18 cellular contexts compared by ENCODE assay signal in the genomic region with DNA sequence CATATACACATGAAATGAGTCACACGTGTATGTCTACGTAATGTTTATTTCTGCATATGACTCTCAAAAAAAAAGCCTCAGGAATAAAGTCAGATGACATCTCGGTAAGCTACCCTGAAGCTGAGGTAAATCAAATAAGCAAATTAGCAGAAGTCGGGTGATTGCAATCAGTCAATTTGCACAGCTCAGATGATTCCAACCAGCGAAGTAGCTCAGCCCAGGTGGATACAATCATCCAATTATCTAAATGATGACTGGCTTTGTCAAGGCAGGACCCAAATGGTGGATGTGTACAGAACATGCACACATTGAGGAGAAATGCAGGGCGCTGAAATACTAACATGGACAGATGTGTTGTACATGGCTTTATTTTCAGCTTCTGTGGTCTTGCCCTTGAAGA.
"Had no signal": no experiment of that assay in that cellular context is flagged by ENCODE, and none has a peak within 500 bp of the region (broad histone marks: within the 10 kb centered on the region; RNA-seq: fewer than 3 reads in every experiment).

No MANE protein-coding gene starts in this region.

- H3K9me3 ChIP-seq: ovary, testis, upper lobe of left lung had no signal

- H3K4me1 ChIP-seq: testis, upper lobe of left lung had no signal

- DNase-seq: activated B cell treated with CpG ODN at 0.5 μM for 24 hours; activated CD4-positive, alpha-beta memory T cell treated with anti-CD3 and anti-CD28 coated beads for 36 hours; activated CD4-positive, alpha-beta T cell treated with anti-CD3 and anti-CD28 coated beads for 4 hours; activated naive CD4-positive, alpha-beta T cell; activated T-cell treated with anti-CD3 and anti-CD28 coated beads for 4 hours; anterior cingulate cortex; brain microvascular endothelial cell; central memory CD4-positive, alpha-beta T cell; dorsolateral prefrontal cortex; immature natural killer cell; mesendoderm; naive thymus-derived CD8-positive, alpha-beta T cell; ovary; stimulated activated CD4-positive, alpha-beta T cell treated with anti-CD3 and anti-CD28 coated beads, Interleukin-4, amount 100 ng/mL, for 4 hours; testis; upper lobe of left lung had no signal

- ATAC-seq: naive thymus-derived CD8-positive, alpha-beta T cell; sciatic nerve; stimulated activated memory B cell treated with anti-CD40 and anti-IgM and Interleukin-4, amounts not matched to agents 10 μg/mL and 1 μg/mL and 100 μg/mL, for 72 hours had no signal

- H3K27me3 ChIP-seq: brain microvascular endothelial cell, ovary, testis, upper lobe of left lung had no signal

- H3K36me3 ChIP-seq: brain microvascular endothelial cell, ovary, upper lobe of left lung had no signal

- H3K4me3 ChIP-seq: dorsolateral prefrontal cortex, ovary, testis, upper lobe of left lung had no signal

- H3K27ac ChIP-seq: brain microvascular endothelial cell, dorsolateral prefrontal cortex, ovary, testis, upper lobe of left lung had no signal
